Comparison of ENCODE assay signal across 1 cellular context in the genomic region with DNA sequence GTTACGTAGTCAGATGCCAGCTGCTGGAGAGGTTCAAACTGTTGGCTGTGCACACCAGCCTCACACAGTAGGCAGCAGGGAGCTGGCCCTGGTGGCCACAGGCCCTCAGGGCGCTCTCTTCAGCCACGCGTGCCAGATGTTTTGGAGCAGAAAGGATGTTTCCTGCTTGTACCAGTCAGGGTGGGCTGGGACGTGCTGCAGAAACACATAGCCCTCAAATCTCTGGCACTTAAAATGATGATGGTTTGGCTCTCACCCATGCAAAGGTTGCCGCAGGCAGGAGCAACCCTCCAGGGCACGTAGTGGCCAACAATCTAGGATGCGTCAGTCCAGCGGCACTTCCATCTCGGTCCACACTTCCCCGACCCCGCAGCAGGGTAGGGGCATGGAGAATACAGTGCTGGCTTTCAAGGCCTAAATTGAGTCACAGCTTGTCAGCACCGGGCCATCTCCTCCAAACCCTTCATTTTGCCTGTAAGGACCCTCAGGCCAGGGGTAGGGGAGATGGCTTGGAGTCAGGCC.
TF ChIP-seq lines count a peak whose summit lies in the region.

No MANE protein-coding gene starts in this region.

TF ChIP-seq in HepG2, 621 proteins besides CTCF, POLR2A, EP300 and RAD21:
- TF ChIP-seq NRL (CRISPR knock-in tag; IDR thresholded peaks at IDR 0.05; ENCODE audit: borderline replicate concordance) (no peak), ZNF12 (CRISPR knock-in tag; IDR thresholded peaks at IDR 0.05) (peak; percentile 85; the same call in 1 of the 2 replicates)
